Comparison of ENCODE assay signal across 22 cellular contexts in the genomic region with DNA sequence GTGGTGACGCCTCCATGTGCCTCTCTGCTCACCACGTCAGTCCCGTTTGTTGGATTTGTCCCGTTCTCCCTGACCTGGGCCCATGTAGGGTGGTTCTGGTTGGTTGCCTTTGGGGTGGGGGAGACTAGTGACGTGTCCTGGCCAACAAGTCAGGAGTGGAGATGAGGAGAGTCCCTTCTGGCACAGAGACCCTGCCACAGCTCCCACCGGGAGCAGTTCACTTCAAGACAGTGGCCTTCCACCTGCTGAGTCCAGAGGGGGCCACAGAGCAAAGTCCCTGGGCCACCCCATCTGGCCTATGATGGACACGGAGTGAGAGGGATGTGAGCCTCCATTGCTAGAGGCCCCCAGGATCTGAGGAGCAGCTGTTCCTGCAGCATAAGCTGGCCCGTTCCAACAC.
"Had no signal": no experiment of that assay in that cellular context is flagged by ENCODE, and none has a peak within 500 bp of the region (broad histone marks: within the 10 kb centered on the region; RNA-seq: fewer than 3 reads in every experiment).

No MANE protein-coding gene starts in this region.

- H3K79me2 ChIP-seq: hepatocyte had no signal

- FAIRE-seq: endothelial cell of umbilical vein, frontal cortex, kidney had no signal

- H3K4me3 ChIP-seq: colonic mucosa, esophagus muscularis mucosa, gastroesophageal sphincter, heart left ventricle, hepatocyte, left ventricle myocardium inferior, lower lobe of right lung had no signal

- DNase-seq: cerebellar nuclear complex; colonic mucosa; cortex of kidney; effector CD8-positive, alpha-beta T cell; effector memory CD8-positive, alpha-beta T cell; foreskin keratinocyte; heart left ventricle; hypothalamus; immature natural killer cell; kidney; kidney glomerular epithelial cell; left colon; left ventricle myocardium inferior; lower lobe of right lung; mesenchymal stem cell; midbrain had no signal

- H3K36me3 ChIP-seq: colonic mucosa, esophagus muscularis mucosa, gastroesophageal sphincter, heart left ventricle, left ventricle myocardium inferior, lower lobe of right lung had no signal

- ATAC-seq: effector memory CD8-positive, alpha-beta T cell; foreskin keratinocyte; gastroesophageal sphincter; heart left ventricle; left colon; left lobe of liver had no signal

- H3K27ac ChIP-seq: colonic mucosa, esophagus muscularis mucosa, foreskin keratinocyte, gastroesophageal sphincter, heart left ventricle, hepatocyte, left ventricle myocardium inferior, lower lobe of right lung had no signal

- H3K27me3 ChIP-seq: colonic mucosa, foreskin keratinocyte, hepatocyte had no signal

- H3K4me2 ChIP-seq: hepatocyte had no signal

- H3K9me3 ChIP-seq: colonic mucosa had no signal

- H3K4me1 ChIP-seq: colonic mucosa, esophagus muscularis mucosa, foreskin keratinocyte, gastroesophageal sphincter, heart left ventricle, left ventricle myocardium inferior, lower lobe of right lung had no signal

- H2AFZ ChIP-seq: hepatocyte had no signal
